ENCODE assay signal across 17 cellular contexts in the genomic region with DNA sequence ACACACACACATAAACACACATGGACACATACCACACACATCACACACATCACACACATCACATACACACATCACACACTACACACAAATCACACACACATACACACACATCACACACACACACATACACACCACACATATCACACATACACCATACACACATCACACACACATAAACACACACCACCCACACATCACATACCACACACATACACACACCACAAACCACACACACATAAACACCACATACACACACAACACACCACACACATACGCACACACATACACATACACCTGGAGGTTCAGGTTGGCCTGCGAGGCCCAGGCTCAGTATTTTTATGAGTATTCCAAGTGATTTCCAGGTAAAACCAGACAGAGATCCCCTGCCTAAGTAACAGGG.
DNase-seq lines count a peak whose midpoint lies in the region; ATAC-seq, FAIRE-seq and TF ChIP-seq lines count a peak whose summit lies in the region.
"Had no signal": no experiment of that assay in that cellular context is flagged by ENCODE, and none has a peak within 500 bp of the region (broad histone marks: within the 10 kb centered on the region; RNA-seq: fewer than 3 reads in every experiment).

No MANE protein-coding gene starts in this region.

- no peaks in the 10 kb centered on the region for H3K79me1 ChIP-seq in H1 (ENCODE audit: low read depth, low read length)

- no peak overlapping the region for H3K4me3 ChIP-seq in HepG2 (replicated peaks in 1 of 3; ENCODE audit: insufficient read depth in 1 of 3, low read depth in 2 of 3, low read length in 3 of 3)
- H3K4me3 ChIP-seq in right lobe of liver, result no peak overlapping the region
- H3K4me3 ChIP-seq in H1 (ENCODE audit: extremely low read depth in 1 of 4, insufficient read depth in 2 of 4, low read depth in 3 of 4, low read length in 4 of 4), result no peak overlapping the region
- H3K4me3 ChIP-seq in osteoblast (ENCODE audit: insufficient read depth, low read length), result no peak overlapping the region
- H3K4me3 ChIP-seq in testis, result no peak overlapping the region
- H3K4me3 ChIP-seq: BLaER1, GM23338, HAP-1 had no signal

- no peaks in the 10 kb centered on the region for H4K20me1 ChIP-seq in HepG2 (ENCODE audit: insufficient read depth, low read length)
- peaks cover 0 to 3% of the 10 kb centered on the region in 2 experiments for H4K20me1 ChIP-seq in H1 (replicated peaks in 1 of 2; ENCODE audit: control insufficient read depth in 1 of 2, insufficient read depth in 2 of 2, low read length in 2 of 2)
- H4K20me1 ChIP-seq in osteoblast (ENCODE audit: insufficient read depth, low read length), result no peaks in the 10 kb centered on the region
- H4K20me1 ChIP-seq: BLaER1 had no signal

- in situ Hi-C loops in HepG2 (cut with HindIII; ENCODE audit: extremely low pct_ligation_motif_present, low pct_unique_long_range_greater_than_20kb), result no loop called here

- H3K9me3 ChIP-seq in HepG2 (ENCODE audit: low read length) (peaks cover 14% of the 10 kb centered on the region), right lobe of liver (no peaks in the 10 kb centered on the region), H1 (ENCODE audit: insufficient read depth in 2 of 2, low read depth in 1 of 2, low read length in 1 of 2) (peaks cover 0 to 11% of the 10 kb centered on the region in 2 experiments; a peak in 2 of 4 replicates), osteoblast (ENCODE audit: low read depth, low read length) (no peaks in the 10 kb centered on the region), testis (no peaks in the 10 kb centered on the region)
- H3K9me3 ChIP-seq: BLaER1, HAP-1 had no signal

- no peak overlapping the region for H3K4me3 Mint-ChIP-seq in type B pancreatic cell
- H3K4me3 Mint-ChIP-seq: CD4-positive, CD25-positive, alpha-beta regulatory T cell; GM23338; HFFc6 had no signal

- TF ChIP-seq EP300 in HepG2 (IDR thresholded peaks at IDR 0.05; ENCODE audit: low read depth in 2 of 2, low read length in 2 of 2) (no peak), HepG2 (CRISPR knock-in tag; IDR thresholded peaks at IDR 0.05; ENCODE audit: borderline replicate concordance) (no peak), H1 (IDR thresholded peaks at IDR 0.05; ENCODE audit: borderline replicate concordance in 1 of 2, low read depth in 2 of 2, low read length in 2 of 2) (no peak)

- no peak overlapping the region for H2AFZ ChIP-seq in HepG2 (ENCODE audit: low read length)
- no peak overlapping the region for H2AFZ ChIP-seq in H1 (ENCODE audit: low read length)
- H2AFZ ChIP-seq in osteoblast (ENCODE audit: low read length), result no peak overlapping the region
- H2AFZ ChIP-seq: GM23338 had no signal

- H3K4me1 ChIP-seq in HepG2 (ENCODE audit: insufficient read depth, low read length), result peaks cover 31% of the 10 kb centered on the region
- H3K4me1 ChIP-seq in right lobe of liver, result no peaks in the 10 kb centered on the region
- no peaks in the 10 kb centered on the region for H3K4me1 ChIP-seq in H1 (replicated peaks in 1 of 4; ENCODE audit: control insufficient read depth in 3 of 4, insufficient read depth in 4 of 4, low read length in 3 of 4)
- H3K4me1 ChIP-seq in osteoblast (ENCODE audit: insufficient read depth, low read length), result peaks cover 11% of the 10 kb centered on the region
- no peaks in the 10 kb centered on the region for H3K4me1 ChIP-seq in testis
- H3K4me1 ChIP-seq: BLaER1, HAP-1 had no signal

- TF ChIP-seq CTCF in HepG2 (CRISPR knock-in tag; IDR thresholded peaks at IDR 0.05), result no peak
- TF ChIP-seq CTCF in right lobe of liver (IDR thresholded peaks at IDR 0.05), result no peak
- no peak for TF ChIP-seq CTCF in H1 (IDR thresholded peaks at IDR 0.05; ENCODE audit: control extremely low read depth in 1 of 3, insufficient read depth in 1 of 3, low read depth in 1 of 3, low read length in 3 of 3)
- no peak for TF ChIP-seq CTCF in osteoblast (IDR thresholded peaks at IDR 0.05; ENCODE audit: extremely low read depth, low read depth, low read length)
- no peak for TF ChIP-seq CTCF in type B pancreatic cell (conservative IDR thresholded peaks at IDR 0.05)
- TF ChIP-seq CTCF in testis (IDR thresholded peaks at IDR 0.05), result no peak

- H2BK120ac ChIP-seq in H1 (replicated peaks; ENCODE audit: low read depth, low read length), result peak overlapping the region; percentile 64

- H3K4me2 ChIP-seq in HepG2 (ENCODE audit: low read depth, low read length) (no peak overlapping the region; the same call in 1 of the 2 replicates), H1 (ENCODE audit: insufficient read depth in 1 of 2, low read depth in 2 of 2, low read length in 2 of 2) (no peak overlapping the region), osteoblast (ENCODE audit: insufficient read depth, low read length) (peak overlapping the region; percentile 12)
- H3K4me2 ChIP-seq: BLaER1, GM23338 had no signal

- DNase-seq in HepG2 (ENCODE audit: low spot score) (no peak), right lobe of liver (no peak), H1 (ENCODE audit: low read depth in 1 of 2, low spot score in 2 of 2) (no peak), osteoblast (ENCODE audit: insufficient read length, low spot score, missing footprints) (no peak), type B pancreatic cell (ENCODE audit: extremely low spot score, unreplicated experiment) (no peak), left lobe of liver (ENCODE audit: low spot score) (no peak), NCI-H2107 (lab: John Stamatoyannopoulos, UW) (no peak), testis (no peak)
- DNase-seq: AML-193; CD4-positive, CD25-positive, alpha-beta regulatory T cell; DMS53; HFFc6; KG1 had no signal

- no peaks in the 10 kb centered on the region for H3K36me3 Mint-ChIP-seq in type B pancreatic cell
- H3K36me3 Mint-ChIP-seq: CD4-positive, CD25-positive, alpha-beta regulatory T cell had no signal

- intact Hi-C loops in HepG2 (cut with micrococcal nuclease; ENCODE audit: unreplicated experiment) (loop anchor here (10.0 kb wide), 1 partner anchor 273 kb away; no protein-coding TSS in a partner anchor), right lobe of liver (cut with DNase I) (no loop called here), testis (cut with DNase I; ENCODE audit: low total_unique reads) (no loop called here)

- no peaks in the 10 kb centered on the region for H3K9me3 Mint-ChIP-seq in type B pancreatic cell
- H3K9me3 Mint-ChIP-seq: GM23338, HFFc6 had no signal

- TF ChIP-seq POLR2A in HepG2 (IDR thresholded peaks at IDR 0.05; ENCODE audit: insufficient read depth in 1 of 2, low read depth in 2 of 2, low read length in 2 of 2) (no peak), right lobe of liver (IDR thresholded peaks at IDR 0.05) (no peak), H1 (IDR thresholded peaks at IDR 0.05; ENCODE audit: control extremely low read depth in 1 of 2, low read depth in 2 of 2, low read length in 2 of 2) (no peak), testis (IDR thresholded peaks at IDR 0.05) (no peak)

- H3K27me3 Mint-ChIP-seq in type B pancreatic cell, result peaks cover 5% of the 10 kb centered on the region
- H3K27me3 Mint-ChIP-seq: CD4-positive, CD25-positive, alpha-beta regulatory T cell had no signal

- no peak overlapping the region for H2BK12ac ChIP-seq in H1 (ENCODE audit: low read depth, low read length)

- peak overlapping the region; percentile 100 for H3K56ac ChIP-seq in H1 (replicated peaks; ENCODE audit: insufficient read length, low read depth, low read length)

- no peak overlapping the region for H3K23ac ChIP-seq in H1 (ENCODE audit: insufficient read length)

- no peak overlapping the region for H4K8ac ChIP-seq in H1 (ENCODE audit: extremely low read depth, insufficient read depth, low read length)

- peak overlapping the region; percentile 69 for H3K4ac ChIP-seq in H1 (replicated peaks; ENCODE audit: insufficient read length, low read depth, low read length)

- H4K91ac ChIP-seq in H1 (replicated peaks; ENCODE audit: insufficient read length, low read length), result peak overlapping the region; percentile 65

- TF ChIP-seq RAD21 in HepG2 (CRISPR knock-in tag; IDR thresholded peaks at IDR 0.05) (no peak), H1 (IDR thresholded peaks at IDR 0.05 in 1 of 2, conservative IDR thresholded peaks at IDR 0.05 in 1 of 2; ENCODE audit: low read depth in 2 of 2, low read length in 2 of 2) (no peak)

- H3K79me2 ChIP-seq in HepG2 (ENCODE audit: insufficient read depth, low read length), result no peaks in the 10 kb centered on the region
- H3K79me2 ChIP-seq in H1 (ENCODE audit: control insufficient read depth in 1 of 2, insufficient read depth in 2 of 2, low read length in 2 of 2), result no peaks in the 10 kb centered on the region
- H3K79me2 ChIP-seq in osteoblast (ENCODE audit: insufficient read depth, low read length), result no peaks in the 10 kb centered on the region

- H3K18ac ChIP-seq in H1 (ENCODE audit: extremely low read depth, low read length), result no peak overlapping the region

- 70% methylated on average over 2 of the region's 2 CpGs for WGBS in HepG2 (ENCODE audit: low lambda C conversion rate)
- whole genome bisulfite sequencing in right lobe of liver (ENCODE audit: insufficient coverage, low coverage, low lambda C conversion rate, missing lambda C conversion rate), result 96% methylated on average over 2 of the region's 2 CpGs
- WGBS in H1 (ENCODE audit: extremely low coverage in 1 of 2, insufficient coverage in 1 of 2, insufficient read length in 1 of 2, insufficient replicate concordance in 2 of 2, low coverage in 1 of 2, low lambda C conversion rate in 2 of 2, missing lambda C conversion rate in 1 of 2), 2 experiments, result 91% methylated on average over 2 of the region's 2 CpGs; no CpG with 5 or more reads in 1 of the 2 experiments
- WGBS in testis, 2 donors, result 91 to 95% methylated on average over 2 of the region's 2 CpGs

- H3K4me1 Mint-ChIP-seq in type B pancreatic cell (ENCODE audit: unreplicated experiment), result peaks cover 22% of the 10 kb centered on the region
- H3K4me1 Mint-ChIP-seq: CD4-positive, CD25-positive, alpha-beta regulatory T cell; GM23338 had no signal

- H3K14ac ChIP-seq in H1 (ENCODE audit: insufficient read length), result no peak overlapping the region

- CTCF ChIA-PET in HepG2 (lab: Yijun Ruan, JAX; ENCODE audit: low intra/inter-chr PET ratio, low total read pairs), result no interaction called here
- CTCF ChIA-PET in H1 (lab: Charles Lee; ENCODE audit: partially characterized antibody), result interaction anchor here (0.8 to 1.4 kb wide), 2 partner anchors 15 to 16 kb away, joined by 3 read pairs; no protein-coding TSS in a partner anchor

- H3K27me3 ChIP-seq in HepG2 (ENCODE audit: control insufficient read depth in 1 of 2, insufficient read depth in 2 of 2, low read length in 2 of 2) (0 out of 5 replicates have a peak, but pooled peaks cover 0 to 3% of the 10 kb centered on the region in 2 experiments), right lobe of liver (no peaks in the 10 kb centered on the region), H1 (replicated peaks in 1 of 4; ENCODE audit: control insufficient read depth in 3 of 4, extremely low read depth in 1 of 4, insufficient read depth in 3 of 4, low read length in 3 of 4) (no peaks in the 10 kb centered on the region), osteoblast (ENCODE audit: insufficient read depth, low read length) (peaks cover 5% of the 10 kb centered on the region), testis (no peaks in the 10 kb centered on the region)
- H3K27me3 ChIP-seq: BLaER1 had no signal

- H3K27ac ChIP-seq in HepG2 (ENCODE audit: extremely low read length, insufficient read depth, low read length), result no peak overlapping the region
- H3K27ac ChIP-seq in right lobe of liver, result no peak overlapping the region
- no peak overlapping the region for H3K27ac ChIP-seq in H1 (ENCODE audit: low read depth, low read length)
- no peak overlapping the region for H3K27ac ChIP-seq in osteoblast (ENCODE audit: low read depth, low read length)
- H3K27ac ChIP-seq in testis, result no peak overlapping the region
- H3K27ac ChIP-seq: 22Rv1, BLaER1 had no signal

- H3K9ac ChIP-seq in HepG2 (ENCODE audit: insufficient read depth, low read depth, low read length) (no peak overlapping the region), H1 (replicated peaks in 1 of 4; ENCODE audit: extremely low read depth in 1 of 4, low read depth in 3 of 4, low read length in 3 of 4) (no peak overlapping the region; a peak in 1 of 7 replicates)
- H3K9ac ChIP-seq: BLaER1 had no signal

- H3K23me2 ChIP-seq in H1 (ENCODE audit: low read depth, low read length), result peaks cover 19% of the 10 kb centered on the region; the same call in 1 of the 2 replicates

- H2BK5ac ChIP-seq in H1 (ENCODE audit: low read depth, low read length), result no peak overlapping the region

- FAIRE-seq in HepG2 (lab: Jason Lieb, UNC) (peak; percentile 90), H1 (lab: Jason Lieb, UNC) (no peak)

- no peak overlapping the region for H2BK20ac ChIP-seq in H1 (ENCODE audit: low read length)

- H2AK5ac ChIP-seq in H1 (ENCODE audit: low read depth, low read length), result peak overlapping the region; percentile 80; the same call in 1 of the 2 replicates

- H4K5ac ChIP-seq in H1 (ENCODE audit: insufficient read length, low read depth, low read length), result no peak overlapping the region

- BruUV-seq in HepG2 (replicated peaks; lab: Mats Ljungman, UMichigan), result no TSS peak

- no peak for ATAC-seq in HepG2
- ATAC-seq in right lobe of liver, result no peak
- no peak for ATAC-seq in left lobe of liver
- ATAC-seq: GM23338 had no signal

- POLR2A ChIA-PET in HepG2 (lab: Yijun Ruan, JAX), result no interaction called here
- POLR2A ChIA-PET in H1 (lab: Charles Lee; ENCODE audit: partially characterized antibody), result no interaction called here

- H3K27ac Mint-ChIP-seq in type B pancreatic cell, result no peak overlapping the region
- H3K27ac Mint-ChIP-seq: CD4-positive, CD25-positive, alpha-beta regulatory T cell; GM23338; HFFc6 had no signal

- H2BK15ac ChIP-seq in H1 (ENCODE audit: low read length), result peak overlapping the region; percentile 34; the same call in 1 of the 2 replicates

- no peaks in the 10 kb centered on the region for H3K36me3 ChIP-seq in HepG2 (replicated peaks in 1 of 2; ENCODE audit: control insufficient read depth in 1 of 2, insufficient read depth in 2 of 2, low read length in 2 of 2)
- no peaks in the 10 kb centered on the region for H3K36me3 ChIP-seq in right lobe of liver
- H3K36me3 ChIP-seq in H1 (ENCODE audit: control insufficient read depth in 2 of 4, insufficient read depth in 4 of 4, low read length in 3 of 4), result no peaks in the 10 kb centered on the region
- no peaks in the 10 kb centered on the region for H3K36me3 ChIP-seq in osteoblast (ENCODE audit: insufficient read depth, low read length)
- no peaks in the 10 kb centered on the region for H3K36me3 ChIP-seq in testis (ENCODE audit: low read depth, missing control alignments)
- H3K36me3 ChIP-seq: BLaER1, HAP-1 had no signal
